1 cellular context compared by ENCODE assay signal in the genomic region with DNA sequence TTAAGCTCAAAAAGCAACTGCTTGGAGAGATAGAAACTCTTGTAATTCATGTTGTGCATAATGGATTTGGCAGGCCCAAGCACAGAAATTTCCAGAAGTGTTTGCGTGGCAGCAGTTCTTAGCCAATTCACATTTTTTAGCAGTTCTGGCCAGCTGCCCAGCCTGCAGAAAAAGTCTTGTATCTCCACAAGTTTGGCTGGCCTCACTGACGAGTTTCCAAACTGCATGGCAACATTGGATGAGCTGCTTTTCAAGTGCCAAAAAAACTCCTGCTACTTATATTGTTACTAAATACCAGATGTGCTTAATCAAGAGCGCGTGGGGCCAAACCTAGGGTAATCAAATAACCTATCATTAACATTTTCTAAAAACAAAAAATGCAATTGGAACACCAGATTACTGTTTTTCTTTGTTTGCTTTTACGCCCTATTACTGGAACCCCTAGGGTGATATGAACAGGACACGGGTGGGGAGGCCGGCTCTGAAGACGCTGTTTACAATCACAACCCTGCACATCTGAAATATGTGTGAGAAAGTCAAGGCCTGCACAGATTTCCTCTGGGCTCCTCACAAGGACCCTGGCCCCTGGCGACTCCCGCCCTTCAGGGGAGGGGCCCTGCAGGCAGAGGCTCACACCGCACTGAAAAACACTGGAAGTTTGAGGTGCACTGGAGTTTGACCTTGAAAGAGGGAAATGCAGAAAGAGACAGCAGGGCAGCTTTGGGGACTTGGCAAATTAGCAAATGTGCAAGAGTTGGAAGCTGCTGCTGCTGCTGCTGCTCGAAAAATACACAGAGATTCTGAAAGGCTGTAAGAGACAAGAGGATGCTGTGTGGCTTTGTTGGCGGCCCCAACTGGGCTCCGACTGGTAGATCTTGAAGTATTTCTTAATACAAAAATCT.
A peak's percentile ranks its signal among the peaks of the same experiment; 100 is the strongest.
TF ChIP-seq lines count a peak whose summit lies in the region.

No MANE protein-coding gene starts in this region.

TF ChIP-seq in IMR-90, 13 proteins besides CTCF, POLR2A, EP300 and RAD21:
- TF ChIP-seq MXI1 (IDR thresholded peaks at IDR 0.05; ENCODE audit: borderline replicate concordance, low read depth, low read length): 0 out of 2 replicates have a peak, but pooled peaks have one; percentile 16
- peak; percentile 37; the same call in 1 of the 2 replicates for TF ChIP-seq RFX5 (IDR thresholded peaks at IDR 0.05; ENCODE audit: low read depth, low read length)
- TF ChIP-seq CEBPB (IDR thresholded peaks at IDR 0.05; ENCODE audit: low read depth, low read length): peak; percentile 69; the same call in 1 of the 2 replicates
- no peak for TF ChIP-seq BHLHE40 (IDR thresholded peaks at IDR 0.05; ENCODE audit: low read depth, low read length)
